ENCODE assay signal across 33 cellular contexts in genomic region chr1:17338706-17339493, GRCh38. TPM values are rescaled to one million over a fixed set of nuclear protein-coding genes. Genes with fewer than 3 reads are reported as not detected.
DNase-seq lines count a peak whose midpoint lies in the region; ATAC-seq and TF ChIP-seq lines count a peak whose summit lies in the region.
"Had no signal": no experiment of that assay in that cellular context is flagged by ENCODE, and none has a peak within 500 bp of the region (broad histone marks: within the 10 kb centered on the region; RNA-seq: fewer than 3 reads in every experiment).

No MANE protein-coding gene starts in this region.

- no peak for TF ChIP-seq POLR2A in upper lobe of left lung (IDR thresholded peaks at IDR 0.05)

- no peaks in the 10 kb centered on the region for H3K79me2 ChIP-seq in osteoblast (ENCODE audit: insufficient read depth, low read length)

- no peak overlapping the region for H2AFZ ChIP-seq in osteoblast (ENCODE audit: low read length)

- H3K9ac ChIP-seq in endodermal cell (ENCODE audit: extremely low read depth, low read length, poor library complexity, severe bottlenecking), result no peak overlapping the region

- H3K4me1 Mint-ChIP-seq in endodermal cell, result no peaks in the 10 kb centered on the region
- H3K4me1 Mint-ChIP-seq: activated naive CD4-positive, alpha-beta T cell treated with anti-CD3 and anti-CD28 coated beads, Interleukin-2, amount 50 U/mL, for 24 hours; WTC11 had no signal

- H3K4me3 ChIP-seq in endodermal cell (ENCODE audit: low read length) (no peak overlapping the region), osteoblast (ENCODE audit: insufficient read depth, low read length) (no peak overlapping the region), upper lobe of left lung (no peak overlapping the region), BE2C (ENCODE audit: low read depth, low read length) (no peak overlapping the region)
- H3K4me3 ChIP-seq: MG63, smooth muscle cell, testis, vagina had no signal

- H3K27me3 ChIP-seq in endodermal cell (ENCODE audit: control insufficient read depth, insufficient read depth, low read length, poor library complexity, severe bottlenecking) (peaks cover 6% of the 10 kb centered on the region), osteoblast (ENCODE audit: insufficient read depth, low read length) (peaks cover 11% of the 10 kb centered on the region), upper lobe of left lung (no peaks in the 10 kb centered on the region), BE2C (no peaks in the 10 kb centered on the region; the same call in 1 of the 2 replicates)
- H3K27me3 ChIP-seq: MG63, testis, vagina had no signal

- no peak overlapping the region for H3K4me2 ChIP-seq in osteoblast (ENCODE audit: insufficient read depth, low read length)
- H3K4me2 ChIP-seq: smooth muscle cell had no signal

- 88 to 95% methylated on average over 8 to 15 of the region's 15 CpGs for WGBS in endodermal cell (ENCODE audit: insufficient coverage in 1 of 2, insufficient read length in 1 of 2), 2 experiments
- 74 to 77% methylated on average over 13 to 15 of the region's 15 CpGs for WGBS in upper lobe of left lung, 2 donors

- no peaks in the 10 kb centered on the region for H3K36me3 Mint-ChIP-seq in endodermal cell (ENCODE audit: low read depth)
- H3K36me3 Mint-ChIP-seq: activated naive CD4-positive, alpha-beta T cell treated with anti-CD3 and anti-CD28 coated beads, Interleukin-2, amount 50 U/mL, for 24 hours had no signal

- no peak for ATAC-seq in upper lobe of left lung (ENCODE audit: low FRiP score in 2 of 2)
- ATAC-seq: naive thymus-derived CD4-positive, alpha-beta T cell; WTC11 had no signal

- peak; percentile 27 for TF ChIP-seq CTCF in endodermal cell (conservative IDR thresholded peaks at IDR 0.05)
- peak; percentile 31 for TF ChIP-seq CTCF in osteoblast (IDR thresholded peaks at IDR 0.05; ENCODE audit: extremely low read depth, low read depth, low read length)
- no peak for TF ChIP-seq CTCF in upper lobe of left lung (IDR thresholded peaks at IDR 0.05)
- TF ChIP-seq CTCF in BE2C (IDR thresholded peaks at IDR 0.05; ENCODE audit: low read depth, low read length), result no peak; the same call in 1 of the 2 replicates

- H3K27ac Mint-ChIP-seq in endodermal cell, result no peak overlapping the region
- H3K27ac Mint-ChIP-seq: activated naive CD4-positive, alpha-beta T cell treated with anti-CD3 and anti-CD28 coated beads, Interleukin-2, amount 50 U/mL, for 24 hours; immature natural killer cell; naive thymus-derived CD4-positive, alpha-beta T cell; WTC11 had no signal

- H3K27me3 Mint-ChIP-seq in endodermal cell (ENCODE audit: insufficient read depth), result peaks cover 3% of the 10 kb centered on the region

- no peak for TF ChIP-seq EP300 in upper lobe of left lung (IDR thresholded peaks at IDR 0.05)

- H3K27ac ChIP-seq in endodermal cell (ENCODE audit: low read depth, low read length) (no peak overlapping the region), osteoblast (ENCODE audit: low read depth, low read length) (no peak overlapping the region), upper lobe of left lung (no peak overlapping the region)
- H3K27ac ChIP-seq: C4-2B, epithelial cell of prostate, testis, vagina had no signal

- H3K36me3 ChIP-seq in endodermal cell (ENCODE audit: control insufficient read depth, insufficient read depth, low read length) (no peaks in the 10 kb centered on the region), osteoblast (ENCODE audit: insufficient read depth, low read length) (no peaks in the 10 kb centered on the region), upper lobe of left lung (no peaks in the 10 kb centered on the region), BE2C (no peaks in the 10 kb centered on the region)
- H3K36me3 ChIP-seq: MG63, vagina had no signal

- no peaks in the 10 kb centered on the region for H4K20me1 ChIP-seq in osteoblast (ENCODE audit: insufficient read depth, low read length)

- H3K4me1 ChIP-seq in endodermal cell (ENCODE audit: control insufficient read depth, insufficient read depth, low read length), result no peaks in the 10 kb centered on the region
- no peaks in the 10 kb centered on the region for H3K4me1 ChIP-seq in osteoblast (ENCODE audit: insufficient read depth, low read length)
- H3K4me1 ChIP-seq in upper lobe of left lung, result no peaks in the 10 kb centered on the region
- H3K4me1 ChIP-seq in BE2C, result no peaks in the 10 kb centered on the region
- H3K4me1 ChIP-seq: testis, vagina had no signal

- peaks cover 8% of the 10 kb centered on the region for H3K9me3 Mint-ChIP-seq in endodermal cell
- H3K9me3 Mint-ChIP-seq: activated naive CD4-positive, alpha-beta T cell treated with anti-CD3 and anti-CD28 coated beads, Interleukin-2, amount 50 U/mL, for 24 hours had no signal

- no peak overlapping the region for H3K4me3 Mint-ChIP-seq in endodermal cell
- H3K4me3 Mint-ChIP-seq: activated naive CD4-positive, alpha-beta T cell treated with anti-CD3 and anti-CD28 coated beads, Interleukin-2, amount 50 U/mL, for 24 hours; immature natural killer cell; naive thymus-derived CD4-positive, alpha-beta T cell; WTC11 had no signal

- peak; percentile 16 for DNase-seq in NCI-H345 treated with DMSO at 0.1 percent for 48 hours (lab: John Stamatoyannopoulos, UW; ENCODE audit: unreplicated experiment)
- no peak for DNase-seq in NCI-H345 (lab: John Stamatoyannopoulos, UW)
- DNase-seq in NCI-H69 (lab: John Stamatoyannopoulos, UW), result peak; percentile 18
- DNase-seq in endodermal cell, result peak; percentile 42
- no peak for DNase-seq in osteoblast (ENCODE audit: insufficient read length, low spot score, missing footprints)
- DNase-seq in upper lobe of left lung, result no peak
- DNase-seq in BE2C, result no peak
- DNase-seq in amygdala (lab: John Stamatoyannopoulos, UW), result no peak
- DNase-seq: activated CD4-positive, alpha-beta T cell treated with anti-CD3 and anti-CD28 coated beads, Interleukin-2, amount 50 U/mL, for 4 hours; activated CD8-positive, alpha-beta memory T cell treated with anti-CD3 and anti-CD28 coated beads, Interleukin-2, amount 50 U/mL, for 4 hours; anterior cingulate cortex; Calu3; cerebellar nuclear complex; foreskin melanocyte; hippocampal formation; immature natural killer cell; MG63; naive thymus-derived CD4-positive, alpha-beta T cell; OCI-M1; Right ventricle myocardium superior; stimulated activated CD4-positive, alpha-beta T cell treated with anti-CD3 and anti-CD28 coated beads, Interleukin-4, amount 100 ng/mL, for 24 hours; stimulated activated naive CD4-positive, alpha-beta T cell; SW 1271; T1000; testis had no signal

- H3K9me3 ChIP-seq in endodermal cell (ENCODE audit: control insufficient read depth, low read length) (no peaks in the 10 kb centered on the region), osteoblast (ENCODE audit: low read depth, low read length) (no peaks in the 10 kb centered on the region), upper lobe of left lung (no peaks in the 10 kb centered on the region), BE2C (no peaks in the 10 kb centered on the region)
- H3K9me3 ChIP-seq: MG63, testis, vagina had no signal

RNA-seq across cellular contexts. Expression of gene PADI4, which starts 30.9 kb away (rescaled TPM):
- total RNA-seq in endodermal cell (not detected), osteoblast (not detected in 2 replicates), upper lobe of left lung (10 to 100 TPM in 1 of 6 donors, 1 to 10 TPM in 5; 2.7 to 32.3 (median 9.0) TPM)
- not detected for polyA plus RNA-seq in endodermal cell (2013, experiment 1 of 2)
- polyA plus RNA-seq in endodermal cell (2013, experiment 2 of 2), result not detected
- not detected for polyA plus RNA-seq in BE2C (2012; ENCODE audit: insufficient read depth, insufficient read length, low read depth)
- total RNA-seq: A673, Calu3, smooth muscle cell had no signal
- polyA plus RNA-seq: smooth muscle cell had no signal

RNA-seq across cellular contexts. Expression of gene PADI6, which starts 33.1 kb away (rescaled TPM):
- total RNA-seq in endodermal cell (not detected), osteoblast (not detected in 2 replicates), upper lobe of left lung (not detected)
- polyA plus RNA-seq in endodermal cell (2013, experiment 1 of 2), result not detected
- polyA plus RNA-seq in endodermal cell (2013, experiment 2 of 2), result not detected
- polyA plus RNA-seq in BE2C (2012; ENCODE audit: insufficient read depth, insufficient read length, low read depth), result not detected
- total RNA-seq: A673; Calu3; naive thymus-derived CD4-positive, alpha-beta T cell; omental fat pad; Right ventricle myocardium superior; smooth muscle cell; testis; vagina; WTC11 had no signal
- polyA plus RNA-seq: naive thymus-derived CD4-positive, alpha-beta T cell; smooth muscle cell had no signal

Comparison
In these comparisons a context has a peak if more than half of its experiments do, and no peak if none do; other contexts are left out.
1. DNase-seq: peak in NCI-H345 treated with DMSO at 0.1 percent for 48 hours (single experiment), NCI-H69 (single experiment) and endodermal cell (single experiment); none in NCI-H345 (single experiment), osteoblast (single experiment), upper lobe of left lung (0 of 2), BE2C (single experiment) and amygdala (0 of 56).
2. CTCF ChIP-seq: peak in endodermal cell (single experiment) and osteoblast (single experiment); none in upper lobe of left lung (0 of 6) and BE2C (single experiment).